4 cellular contexts compared by ENCODE assay signal in genomic region chr3:196018159-196018558, GRCh38.
DNase-seq lines count a peak whose midpoint lies in the region; ATAC-seq, FAIRE-seq and TF ChIP-seq lines count a peak whose summit lies in the region.
"Not testable (repeated sequence)": the region's sequence is repeated elsewhere in the genome, so short reads cannot be mapped to it uniquely, and the experiment has no call there.

No MANE protein-coding gene starts in this region.

- CTCF ChIA-PET in HEK293 (lab: Yijun Ruan, JAX); activated naive CD4-positive, alpha-beta T cell treated with anti-CD3 and anti-CD28 coated beads for 36 hours (lab: Charles Lee); K562 (lab: Yijun Ruan, JAX; ENCODE audit: low intra/inter-chr PET ratio): not testable (repeated sequence)

- H3K9me1 ChIP-seq in K562 (ENCODE audit: control insufficient read depth, insufficient read depth, low read length) = not testable (repeated sequence)

- not testable (repeated sequence) for H4K20me1 ChIP-seq in K562 (replicated peaks; ENCODE audit: control insufficient read depth, insufficient read depth, low read length)

- H3K4me1 ChIP-seq in HEK293 (ENCODE audit: control insufficient read depth, insufficient read depth, low read length); K562 (replicated peaks in 1 of 2; ENCODE audit: control insufficient read depth in 2 of 2, insufficient read depth in 2 of 2, low read length in 2 of 2): not testable (repeated sequence)

- not testable (repeated sequence) for H3K27me3 Mint-ChIP-seq in activated naive CD4-positive, alpha-beta T cell treated with anti-CD3 and anti-CD28 coated beads for 36 hours (ENCODE audit: low read depth)
- peaks cover 30% of the 10 kb centered on the region for H3K27me3 Mint-ChIP-seq in progenitor cell of endocrine pancreas

- not testable (repeated sequence) for H2AFZ ChIP-seq in K562 (ENCODE audit: low read depth, low read length)

- not testable (repeated sequence) for TF ChIP-seq CTCF in HEK293 (tag by site-specific recombination; IDR thresholded peaks at IDR 0.05); K562 (IDR thresholded peaks at IDR 0.05 in 2 of 3, conservative IDR thresholded peaks at IDR 0.05 in 1 of 3; ENCODE audit: insufficient read depth in 2 of 3, low read depth in 1 of 3, low read length in 3 of 3); progenitor cell of endocrine pancreas (IDR thresholded peaks at IDR 0.05; ENCODE audit: unreplicated experiment)

- 27% methylated on average over 5 of the region's 5 CpGs for WGBS in K562 (ENCODE audit: insufficient coverage, low coverage, missing lambda C conversion rate)

- in situ Hi-C loops in K562 (cut with MboI) = not testable (repeated sequence)

- not testable (repeated sequence) for H3K4me3 Mint-ChIP-seq in activated naive CD4-positive, alpha-beta T cell treated with anti-CD3 and anti-CD28 coated beads for 36 hours; progenitor cell of endocrine pancreas (ENCODE audit: low read depth)

- not testable (repeated sequence) for TF ChIP-seq RAD21 in K562 (CRISPR knock-in tag; conservative IDR thresholded peaks at IDR 0.05 in 1 of 2, IDR thresholded peaks at IDR 0.05 in 1 of 2)

- DNase-seq in activated naive CD4-positive, alpha-beta T cell treated with anti-CD3 and anti-CD28 coated beads for 36 hours; K562 (ENCODE audit: extremely low read depth in 1 of 4, low spot score in 3 of 4); progenitor cell of endocrine pancreas (ENCODE audit: low spot score, unreplicated experiment): not testable (repeated sequence)

- not testable (repeated sequence) for H3K36me3 Mint-ChIP-seq in activated naive CD4-positive, alpha-beta T cell treated with anti-CD3 and anti-CD28 coated beads for 36 hours (ENCODE audit: low read depth); progenitor cell of endocrine pancreas (ENCODE audit: insufficient read depth)

- intact Hi-C loops in activated naive CD4-positive, alpha-beta T cell treated with anti-CD3 and anti-CD28 coated beads for 36 hours (cut with micrococcal nuclease); K562 (cut with micrococcal nuclease): not testable (repeated sequence)

- H3K9me3 ChIP-seq in HEK293 (ENCODE audit: control insufficient read depth, insufficient read depth, low read depth, low read length); K562 (replicated peaks; ENCODE audit: control insufficient read depth, insufficient read depth, low read depth, low read length): not testable (repeated sequence)

- not testable (repeated sequence) for FAIRE-seq in K562 (lab: Jason Lieb, UNC)

- H3K79me2 ChIP-seq in K562 (ENCODE audit: control insufficient read depth, insufficient read depth, low read length) = not testable (repeated sequence)

- BruUV-seq in K562 (replicated peaks; lab: Mats Ljungman, UMichigan) = not testable (repeated sequence)

- POLR2A ChIA-PET in HEK293 (lab: Yijun Ruan, JAX); K562 (lab: Yijun Ruan, JAX): not testable (repeated sequence)

- H3K4me2 ChIP-seq in K562 (ENCODE audit: insufficient read depth, low read length) = not testable (repeated sequence)

- H3K27ac ChIP-seq in HEK293 (ENCODE audit: extremely low read depth, low read depth, low read length); K562 (ENCODE audit: extremely low read depth, low read depth, low read length): not testable (repeated sequence)

- H3K4me3 ChIP-seq in HEK293 (ENCODE audit: low read depth, low read length); K562: not testable (repeated sequence)

- not testable (repeated sequence) for H3K36me3 ChIP-seq in HEK293 (ENCODE audit: control insufficient read depth in 2 of 2, insufficient read depth in 1 of 2, low read length in 2 of 2); K562 (ENCODE audit: control insufficient read depth, insufficient read depth, low read length)

- H3K27ac Mint-ChIP-seq in activated naive CD4-positive, alpha-beta T cell treated with anti-CD3 and anti-CD28 coated beads for 36 hours = peak overlapping the region; percentile 16
- H3K27ac Mint-ChIP-seq in progenitor cell of endocrine pancreas = peak overlapping the region; percentile 16

- not testable (repeated sequence) for H3K9ac ChIP-seq in K562 (ENCODE audit: insufficient read depth in 1 of 2, low read depth in 2 of 2, low read length in 2 of 2)

- not testable (repeated sequence) for H3K27me3 ChIP-seq in K562 (ENCODE audit: control insufficient read depth in 2 of 2, insufficient read depth in 2 of 2, low read length in 2 of 2)

- not testable (repeated sequence) for TF ChIP-seq EP300 in K562 (IDR thresholded peaks at IDR 0.05; ENCODE audit: low read length)

- ATAC-seq in K562 = not testable (repeated sequence)

- H3K4me1 Mint-ChIP-seq in activated naive CD4-positive, alpha-beta T cell treated with anti-CD3 and anti-CD28 coated beads for 36 hours (ENCODE audit: low read depth); progenitor cell of endocrine pancreas (ENCODE audit: low read depth): not testable (repeated sequence)

- not testable (repeated sequence) for H3K9me3 Mint-ChIP-seq in activated naive CD4-positive, alpha-beta T cell treated with anti-CD3 and anti-CD28 coated beads for 36 hours; progenitor cell of endocrine pancreas (ENCODE audit: low read depth)

- TF ChIP-seq POLR2A in K562 (conservative IDR thresholded peaks at IDR 0.05) = not testable (repeated sequence)

TF ChIP-seq in HEK293, 187 proteins besides CTCF, POLR2A, EP300 and RAD21:
- TF ChIP-seq, protein P1, sequence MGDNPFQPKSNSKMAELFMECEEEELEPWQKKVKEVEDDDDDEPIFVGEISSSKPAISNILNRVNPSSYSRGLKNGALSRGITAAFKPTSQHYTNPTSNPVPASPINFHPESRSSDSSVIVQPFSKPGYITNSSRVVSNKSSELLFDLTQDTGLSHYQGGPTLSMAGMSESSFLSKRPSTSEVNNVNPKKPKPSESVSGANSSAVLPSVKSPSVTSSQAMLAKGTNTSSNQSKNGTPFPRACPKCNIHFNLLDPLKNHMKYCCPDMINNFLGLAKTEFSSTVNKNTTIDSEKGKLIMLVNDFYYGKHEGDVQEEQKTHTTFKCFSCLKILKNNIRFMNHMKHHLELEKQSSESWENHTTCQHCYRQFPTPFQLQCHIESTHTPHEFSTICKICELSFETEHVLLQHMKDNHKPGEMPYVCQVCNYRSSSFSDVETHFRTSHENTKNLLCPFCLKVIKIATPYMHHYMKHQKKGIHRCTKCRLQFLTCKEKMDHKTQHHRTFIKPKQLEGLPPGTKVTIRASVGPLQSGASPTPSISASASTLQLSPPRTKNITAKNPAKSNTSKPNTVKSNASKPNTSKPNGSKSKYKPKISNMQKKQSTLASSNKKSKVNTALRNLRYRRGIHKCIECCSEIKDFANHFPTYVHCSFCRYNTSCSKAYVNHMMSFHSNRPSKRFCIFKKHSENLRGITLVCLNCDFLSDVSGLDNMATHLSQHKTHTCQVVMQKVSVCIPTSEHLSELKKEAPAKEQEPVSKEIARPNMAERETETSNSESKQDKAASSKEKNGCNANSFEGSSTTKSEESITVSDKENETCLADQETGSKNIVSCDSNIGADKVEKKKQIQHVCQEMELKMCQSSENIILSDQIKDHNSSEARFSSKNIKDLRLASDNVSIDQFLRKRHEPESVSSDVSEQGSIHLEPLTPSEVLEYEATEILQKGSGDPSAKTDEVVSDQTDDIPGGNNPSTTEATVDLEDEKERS (tag by site-specific recombination; IDR thresholded peaks at IDR 0.05) = 0 out of 2 replicates have a peak, but pooled peaks have one; percentile 38
- peak; percentile 99 for TF ChIP-seq ZNF146 (tag by site-specific recombination; IDR thresholded peaks at IDR 0.05)

TF ChIP-seq in K562, 482 proteins besides CTCF, POLR2A, EP300 and RAD21:
- peak; percentile 96 for TF ChIP-seq ZNF146 (CRISPR knock-in tag; IDR thresholded peaks at IDR 0.05; ENCODE audit: unreplicated experiment)
